ENCODE assay signal across 13 cellular contexts in the genomic region with DNA sequence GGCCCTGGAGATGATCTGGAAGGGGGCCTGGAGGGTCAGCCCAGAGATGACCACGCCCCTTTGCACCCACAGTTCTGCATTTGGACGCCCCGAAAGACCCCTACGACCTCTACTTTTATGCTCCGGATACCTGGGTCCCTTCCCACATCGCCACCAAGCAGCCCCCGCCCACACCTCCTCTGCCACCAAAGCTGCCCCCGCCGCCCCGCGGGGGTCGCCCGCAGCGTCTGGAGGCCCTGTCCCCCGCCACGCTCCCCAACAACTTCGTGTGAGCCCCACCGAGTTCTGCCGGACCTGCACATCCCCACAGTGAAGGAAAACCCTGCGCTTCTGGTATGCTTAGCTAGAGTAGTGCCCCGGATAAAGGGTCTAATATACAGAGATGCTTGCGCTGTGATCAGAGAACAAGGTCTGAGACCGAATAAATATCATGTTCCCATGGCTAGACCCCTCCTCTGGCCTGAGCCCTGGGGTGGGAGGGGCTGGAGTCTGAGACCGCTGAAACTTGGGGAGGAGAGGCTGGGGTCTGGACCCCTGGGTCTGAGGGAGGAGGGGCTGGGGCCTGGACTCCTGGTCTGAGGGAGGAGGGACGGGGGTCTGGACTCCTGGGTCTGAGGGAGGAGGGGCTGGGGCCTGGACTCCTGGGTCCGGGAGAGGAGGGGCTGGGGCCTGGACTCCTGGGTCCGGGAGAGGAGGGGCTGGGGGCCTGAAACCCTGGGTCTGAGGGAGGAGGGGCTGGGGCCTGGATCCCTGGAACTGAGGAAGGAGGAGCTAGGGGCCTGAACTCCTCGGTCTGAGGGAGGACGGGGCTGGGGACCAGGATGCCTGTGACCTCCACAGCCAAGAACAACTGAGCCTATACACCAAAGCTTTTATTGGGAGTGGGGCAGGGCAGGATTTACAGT. TPM values are rescaled to one million over a fixed set of nuclear protein-coding genes. Genes with fewer than 3 reads are reported as not detected.
DNase-seq lines count a peak whose midpoint lies in the region; ATAC-seq and TF ChIP-seq lines count a peak whose summit lies in the region.
"Had no signal": no experiment of that assay in that cellular context is flagged by ENCODE, and none has a peak within 500 bp of the region (broad histone marks: within the 10 kb centered on the region; RNA-seq: fewer than 3 reads in every experiment).

No MANE protein-coding gene starts in this region.

- ATAC-seq in T-helper 17 cell (no peak), GM21619 (IDR thresholded peaks at IDR 0.05; ENCODE audit: unreplicated experiment) (no peak), sciatic nerve (no peak)

- no peak for TF ChIP-seq CTCF in breast epithelium (IDR thresholded peaks at IDR 0.05)
- TF ChIP-seq CTCF in MCF 10A (IDR thresholded peaks at IDR 0.05; ENCODE audit: unreplicated experiment): no peak
- no peak for TF ChIP-seq CTCF in smooth muscle cell (IDR thresholded peaks at IDR 0.05; ENCODE audit: borderline replicate concordance, insufficient read depth, poor library complexity, severe bottlenecking)

- BruUV-seq in MCF 10A (replicated peaks; lab: Mats Ljungman, UMichigan): no TSS peak

- no peaks in the 10 kb centered on the region for H4K20me1 ChIP-seq in smooth muscle cell (ENCODE audit: low read depth)

- peak overlapping the region; percentile 84 for H3K4me2 ChIP-seq in smooth muscle cell

- POLR2A ChIA-PET in MCF 10A (lab: Yijun Ruan, JAX): interaction anchor here (1.0 kb wide), 1 partner anchor 14 kb away, joined by 3 read pairs; no protein-coding TSS in a partner anchor

- CTCF ChIA-PET in MCF 10A (lab: Yijun Ruan, JAX): interaction anchor here (0.5 to 0.6 kb wide), 3 partner anchors 45 to 179 kb away, joined by 3 to 4 read pairs (median 3); a partner anchor contains a TSS

- no peak overlapping the region for H2AFZ ChIP-seq in smooth muscle cell (ENCODE audit: low read depth)

- H3K4me3 ChIP-seq in breast epithelium (peak overlapping the region in 2 of 3 donors; percentile 34 to 63), iPS-18a (ENCODE audit: low read length) (peak overlapping the region; percentile 70), smooth muscle cell (peak overlapping the region; percentile 34)

- 31% methylated on average over 14 of the region's 29 CpGs for WGBS in smooth muscle cell (ENCODE audit: low lambda C conversion rate)

- H3K27me3 Mint-ChIP-seq in MCF 10A (ENCODE audit: insufficient read depth, unreplicated experiment) (peaks cover 63% of the 10 kb centered on the region), T-helper 17 cell (peaks cover 85% of the 10 kb centered on the region)

- no peaks in the 10 kb centered on the region for H3K79me2 ChIP-seq in smooth muscle cell (ENCODE audit: low read depth)

- in situ Hi-C loops in ACHN (cut with HindIII; ENCODE audit: low pct_ligation_motif_present, low pct_unique_long_range_greater_than_20kb, low sequenced_read_pairs): no loop called here

- peaks cover 17 to 88% of the 10 kb centered on the region in 2 donors for H3K27me3 ChIP-seq in breast epithelium
- H3K27me3 ChIP-seq in iPS-18a (ENCODE audit: control insufficient read depth, insufficient read depth, low read length): peaks cover 70% of the 10 kb centered on the region
- peaks cover 100% of the 10 kb centered on the region for H3K27me3 ChIP-seq in smooth muscle cell (ENCODE audit: low read depth)

- H3K36me3 Mint-ChIP-seq in MCF 10A (ENCODE audit: insufficient read depth, unreplicated experiment) (no peaks in the 10 kb centered on the region), T-helper 17 cell (ENCODE audit: low read depth) (peaks cover 18% of the 10 kb centered on the region)

- no peak overlapping the region for H3K27ac Mint-ChIP-seq in MCF 10A (ENCODE audit: low read depth, unreplicated experiment)
- H3K27ac Mint-ChIP-seq in T-helper 17 cell: no peak overlapping the region
- H3K27ac Mint-ChIP-seq: activated naive CD4-positive, alpha-beta T cell treated with anti-CD3 and anti-CD28 coated beads, Interleukin-2, amount 50 U/mL, for 72 hours had no signal

- H3K9ac ChIP-seq in iPS-18a (ENCODE audit: low read length) (peak overlapping the region; percentile 11), smooth muscle cell (ENCODE audit: low read depth) (no peak overlapping the region)

- TF ChIP-seq POLR2A in breast epithelium (IDR thresholded peaks at IDR 0.05): no peak

- no peaks in the 10 kb centered on the region for H3F3A ChIP-seq in smooth muscle cell (ENCODE audit: low read depth)

- H3K9me3 ChIP-seq in breast epithelium: no peaks in the 10 kb centered on the region
- no peaks in the 10 kb centered on the region for H3K9me3 ChIP-seq in T-helper 17 cell (ENCODE audit: control insufficient read depth, low read length, poor library complexity, severe bottlenecking)
- H3K9me3 ChIP-seq in iPS-18a (ENCODE audit: control insufficient read depth, low read depth, low read length): no peaks in the 10 kb centered on the region
- no peaks in the 10 kb centered on the region for H3K9me3 ChIP-seq in smooth muscle cell (replicated peaks; ENCODE audit: low read depth)
- H3K9me3 ChIP-seq: pancreas had no signal

- H3K4me1 ChIP-seq in breast epithelium (peaks cover 5 to 6% of the 10 kb centered on the region in 2 donors), iPS-18a (ENCODE audit: control insufficient read depth, low read depth, low read length) (peaks cover 16% of the 10 kb centered on the region), smooth muscle cell (ENCODE audit: low read depth) (peaks cover 6% of the 10 kb centered on the region)

- H3K27ac ChIP-seq in breast epithelium (no peak overlapping the region), iPS-18a (ENCODE audit: low read length) (no peak overlapping the region), smooth muscle cell (ENCODE audit: low read depth) (no peak overlapping the region)
- H3K27ac ChIP-seq: pancreas had no signal

- H3K36me3 ChIP-seq in breast epithelium (no peaks in the 10 kb centered on the region), iPS-18a (ENCODE audit: control insufficient read depth, low read depth, low read length) (no peaks in the 10 kb centered on the region), smooth muscle cell (ENCODE audit: low read depth) (no peaks in the 10 kb centered on the region)
- H3K36me3 ChIP-seq: pancreas had no signal

- DNase-seq in breast epithelium (ENCODE audit: low spot score in 2 of 2) (no peak), MCF 10A (ENCODE audit: unreplicated experiment) (no peak), T-helper 17 cell (no peak), smooth muscle cell (lab: John Stamatoyannopoulos, UW; ENCODE audit: unreplicated experiment) (no peak), sciatic nerve (ENCODE audit: low spot score) (no peak), ACHN (no peak)
- DNase-seq: activated CD8-positive, alpha-beta memory T cell treated with anti-CD3 and anti-CD28 coated beads for 24 hours; T1000 had no signal

- no peak overlapping the region for H3K4me3 Mint-ChIP-seq in MCF 10A (ENCODE audit: unreplicated experiment)
- H3K4me3 Mint-ChIP-seq in T-helper 17 cell: peak overlapping the region; percentile 25

- intact Hi-C loops in breast epithelium (cut with DNase I; ENCODE audit: low total_unique reads): no loop called here
- intact Hi-C loops in MCF 10A (cut with micrococcal nuclease): no loop called here
- intact Hi-C loops in sciatic nerve (cut with DNase I): no loop called here

- H3K4me1 Mint-ChIP-seq in MCF 10A (ENCODE audit: insufficient read depth, unreplicated experiment): peaks cover 1% of the 10 kb centered on the region
- H3K4me1 Mint-ChIP-seq in T-helper 17 cell: peaks cover 58% of the 10 kb centered on the region

- H3K9me3 Mint-ChIP-seq in MCF 10A (ENCODE audit: unreplicated experiment): no peaks in the 10 kb centered on the region
- H3K9me3 Mint-ChIP-seq: activated naive CD4-positive, alpha-beta T cell treated with anti-CD3 and anti-CD28 coated beads, Interleukin-2, amount 50 U/mL, for 72 hours had no signal

RNA-seq across cellular contexts. Expression of a gene that starts 3.6 kb away (rescaled TPM):
- total RNA-seq in breast epithelium: not detected
- not detected in 2 replicates for total RNA-seq in MCF 10A (2022)
- total RNA-seq in T-helper 17 cell: not detected
- not detected in 2 replicates for total RNA-seq in smooth muscle cell
- not detected in 2 replicates for polyA plus RNA-seq in smooth muscle cell
- total RNA-seq in sciatic nerve: not detected
- total RNA-seq: activated naive CD4-positive, alpha-beta T cell treated with anti-CD3 and anti-CD28 coated beads, Interleukin-2, amount 50 U/mL, for 72 hours; H4; pancreas had no signal
- polyA plus RNA-seq: pancreas had no signal

RNA-seq across cellular contexts. Expression of a gene that starts 5.6 kb away (rescaled TPM):
- total RNA-seq in breast epithelium (not detected), MCF 10A (2022) (not detected in 2 replicates), T-helper 17 cell (not detected), smooth muscle cell (not detected in 2 replicates), sciatic nerve (not detected)
- polyA plus RNA-seq in smooth muscle cell: not detected in 2 replicates
- total RNA-seq: activated naive CD4-positive, alpha-beta T cell treated with anti-CD3 and anti-CD28 coated beads, Interleukin-2, amount 50 U/mL, for 72 hours; H4; pancreas had no signal
- polyA plus RNA-seq: pancreas had no signal

RNA-seq across cellular contexts. Expression of a gene that starts 12.5 kb away (rescaled TPM):
- total RNA-seq in breast epithelium (1 to 10 TPM in 1 of 3 donors, under 1 TPM in 2; 0.44 to 4.3 (median 0.98) TPM), MCF 10A (2022) (not detected in 2 replicates), T-helper 17 cell (not detected), smooth muscle cell (0.04 and 0.54 TPM in 2 replicates), sciatic nerve (3.8 TPM)
- polyA plus RNA-seq in smooth muscle cell: 0.39 TPM in 1 of 2 replicates, not detected in the other

RNA-seq across cellular contexts. Expression of a gene that starts 22.8 kb away (rescaled TPM):
- total RNA-seq in breast epithelium (100 to 1,000 TPM in 2 of 3 donors, 10 to 100 TPM in 1; 94.4 to 121 (median 106) TPM), MCF 10A (2022) (86.3 and 116 TPM in 2 replicates), T-helper 17 cell (100 to 1,000 TPM; 147 to 150 TPM), smooth muscle cell (54.7 and 77.1 TPM in 2 replicates), sciatic nerve (73.2 TPM)
- polyA plus RNA-seq in smooth muscle cell: 84.9 and 89.8 TPM in 2 replicates

RNA-seq across cellular contexts. Expression of a gene that starts 24.2 kb away (rescaled TPM):
- total RNA-seq in breast epithelium (10 to 100 TPM; 20.6 to 34.4 (median 32.2) TPM), MCF 10A (2022) (28.4 and 34.2 TPM in 2 replicates), T-helper 17 cell (10 to 100 TPM; 34.8 to 38.0 TPM), smooth muscle cell (10.5 and 18.6 TPM in 2 replicates), sciatic nerve (23.0 TPM)
- polyA plus RNA-seq in smooth muscle cell: 24.6 and 24.7 TPM in 2 replicates
